1 cellular context compared by ENCODE assay signal in genomic region chr1:12604114-12604874, GRCh38.
A peak's percentile ranks its signal among the peaks of the same experiment; 100 is the strongest.
TF ChIP-seq lines count a peak whose summit lies in the region.

No MANE protein-coding gene starts in this region.

TF ChIP-seq in HepG2, 621 proteins besides CTCF, POLR2A, EP300 and RAD21 (continued from another document and continues in another):
- TF ChIP-seq MTF2 (CRISPR knock-in tag; IDR thresholded peaks at IDR 0.05; ENCODE audit: borderline replicate concordance) (no peak), IKZF5 (CRISPR knock-in tag; IDR thresholded peaks at IDR 0.05) (peak; percentile 83), ZNF746 (CRISPR knock-in tag; IDR thresholded peaks at IDR 0.05) (peak; percentile 84), ZNF513 (CRISPR knock-in tag; conservative IDR thresholded peaks at IDR 0.05) (no peak), KLF9 (CRISPR knock-in tag; IDR thresholded peaks at IDR 0.05; ENCODE audit: low read depth) (0 out of 2 replicates have a peak, but pooled peaks have one; percentile 60), ZNF251 (CRISPR knock-in tag; IDR thresholded peaks at IDR 0.05) (no peak), MTF1 (CRISPR knock-in tag; IDR thresholded peaks at IDR 0.05) (no peak), POGZ (CRISPR knock-in tag; IDR thresholded peaks at IDR 0.05) (0 out of 2 replicates have a peak, but pooled peaks have one; percentile 29), ARNTL (CRISPR knock-in tag; IDR thresholded peaks at IDR 0.05) (0 out of 2 replicates have a peak, but pooled peaks have one; percentile 56), ZNF225 (CRISPR knock-in tag; IDR thresholded peaks at IDR 0.05) (no peak), RARA (CRISPR knock-in tag; IDR thresholded peaks at IDR 0.05) (peak; percentile 100), GATAD1 (CRISPR knock-in tag; IDR thresholded peaks at IDR 0.05) (peak; percentile 55; the same call in 1 of the 2 replicates), ZNF256 (CRISPR knock-in tag; conservative IDR thresholded peaks at IDR 0.05) (no peak), ZNF224 (CRISPR knock-in tag; IDR thresholded peaks at IDR 0.05) (no peak), YEATS4 (CRISPR knock-in tag; IDR thresholded peaks at IDR 0.05; ENCODE audit: borderline replicate concordance) (no peak), ZSCAN9 (CRISPR knock-in tag; IDR thresholded peaks at IDR 0.05; ENCODE audit: borderline replicate concordance) (peak; percentile 71; the same call in 1 of the 2 replicates), FOSL2 (CRISPR knock-in tag; IDR thresholded peaks at IDR 0.05) (peak; percentile 99), GFI1 (CRISPR knock-in tag; IDR thresholded peaks at IDR 0.05; ENCODE audit: borderline replicate concordance) (peak; percentile 97), DR1 (CRISPR knock-in tag; IDR thresholded peaks at IDR 0.05) (no peak), TBP (CRISPR knock-in tag; IDR thresholded peaks at IDR 0.05) (no peak), IRF9 (CRISPR knock-in tag; IDR thresholded peaks at IDR 0.05; ENCODE audit: borderline replicate concordance) (peak; percentile 39; the same call in 1 of the 2 replicates), NFYB (CRISPR knock-in tag; IDR thresholded peaks at IDR 0.05) (no peak), RCOR2 (CRISPR knock-in tag; IDR thresholded peaks at IDR 0.05) (peak; percentile 91), TRIM22 (IDR thresholded peaks at IDR 0.05) (no peak), ELK4 (CRISPR knock-in tag; IDR thresholded peaks at IDR 0.05; ENCODE audit: borderline replicate concordance) (no peak), ZNF574 (CRISPR knock-in tag; IDR thresholded peaks at IDR 0.05) (peak; percentile 62; the same call in 1 of the 2 replicates), SKI (IDR thresholded peaks at IDR 0.05; ENCODE audit: partially characterized antibody) (peak; percentile 95), ZNF577 (CRISPR knock-in tag; IDR thresholded peaks at IDR 0.05; ENCODE audit: borderline replicate concordance, low read depth) (no peak), MAFF (IDR thresholded peaks at IDR 0.05; ENCODE audit: low read depth, low read length) (no peak), GTF3A (CRISPR knock-in tag; conservative IDR thresholded peaks at IDR 0.05) (no peak), TEF (CRISPR knock-in tag; IDR thresholded peaks at IDR 0.05) (no peak), ZNF264 (CRISPR knock-in tag; IDR thresholded peaks at IDR 0.05) (no peak), ZBTB25 (CRISPR knock-in tag; IDR thresholded peaks at IDR 0.05) (0 out of 2 replicates have a peak, but pooled peaks have one; percentile 35), TRAFD1 (CRISPR knock-in tag; IDR thresholded peaks at IDR 0.05; ENCODE audit: borderline replicate concordance) (no peak), ZNF10 (CRISPR knock-in tag; IDR thresholded peaks at IDR 0.05; ENCODE audit: borderline replicate concordance, low read depth) (no peak), ZNF484 (CRISPR knock-in tag; IDR thresholded peaks at IDR 0.05; ENCODE audit: borderline replicate concordance, low read depth) (no peak), ZNF703 (CRISPR knock-in tag; IDR thresholded peaks at IDR 0.05; ENCODE audit: borderline replicate concordance) (no peak), ZNF496 (CRISPR knock-in tag; IDR thresholded peaks at IDR 0.05; ENCODE audit: insufficient replicate concordance) (no peak), SALL1 (CRISPR knock-in tag; IDR thresholded peaks at IDR 0.05) (peak; percentile 82), RELA (CRISPR knock-in tag; IDR thresholded peaks at IDR 0.05) (no peak), MIXL1 (CRISPR knock-in tag; IDR thresholded peaks at IDR 0.05) (peak; percentile 78), KLF12 (CRISPR knock-in tag; IDR thresholded peaks at IDR 0.05; ENCODE audit: borderline replicate concordance) (no peak), ZNF724P (CRISPR knock-in tag; IDR thresholded peaks at IDR 0.05; ENCODE audit: borderline replicate concordance) (no peak), GLI4 (CRISPR knock-in tag; IDR thresholded peaks at IDR 0.05; ENCODE audit: borderline replicate concordance) (no peak), PAF1 (CRISPR knock-in tag; IDR thresholded peaks at IDR 0.05) (peak; percentile 46; the same call in 1 of the 2 replicates), HMG20A (CRISPR knock-in tag; IDR thresholded peaks at IDR 0.05; ENCODE audit: borderline replicate concordance) (peak; percentile 92; the same call in 1 of the 2 replicates), AKAP8 (CRISPR knock-in tag; IDR thresholded peaks at IDR 0.05) (0 out of 2 replicates have a peak, but pooled peaks have one; percentile 49), ZC3H13 (CRISPR knock-in tag; IDR thresholded peaks at IDR 0.05) (peak; percentile 56; the same call in 1 of the 2 replicates), ZUFSP (CRISPR knock-in tag; IDR thresholded peaks at IDR 0.05; ENCODE audit: borderline replicate concordance) (no peak), SRSF1 (optimal IDR thresholded peaks at IDR 0.05; ENCODE audit: low read depth, low read length) (no peak), ZNF350 (CRISPR knock-in tag; IDR thresholded peaks at IDR 0.05; ENCODE audit: borderline replicate concordance, low read depth) (peak; percentile 53; the same call in 1 of the 2 replicates), SNAPC2 (CRISPR knock-in tag; IDR thresholded peaks at IDR 0.05) (peak; percentile 54; the same call in 1 of the 2 replicates), ZFYVE20 (CRISPR knock-in tag; IDR thresholded peaks at IDR 0.05; ENCODE audit: borderline replicate concordance, low read depth) (no peak)
